ENCODE assay signal across 7 cellular contexts in genomic region chr17:2511462-2512369, GRCh38.
A peak's percentile ranks its signal among the peaks of the same experiment; 100 is the strongest.
DNase-seq lines count a peak whose midpoint lies in the region; ATAC-seq lines count a peak whose summit lies in the region.

TSS of gene METTL16 (minus strand) at chr17:2511888. CDS start at chr17:2502331, 9,557 bp downstream.

- peak; percentile 96 to 97 for DNase-seq in NCI-H2081 (lab: John Stamatoyannopoulos, UW)
- DNase-seq in T-helper 9 cell, result peak; percentile 95
- peak; percentile 99 for DNase-seq in astrocyte of the hippocampus (ENCODE audit: low read depth, low spot score)
- peak; percentile 87 to 91 for DNase-seq in hippocampal formation (lab: John Stamatoyannopoulos, UW)
- peak; percentile 95 for DNase-seq in retina

- ATAC-seq in GM18517 (IDR thresholded peaks at IDR 0.05; ENCODE audit: unreplicated experiment) (peak; percentile 90), HG03039 (IDR thresholded peaks at IDR 0.05; ENCODE audit: unreplicated experiment) (peak; percentile 89)

Comparison
In these comparisons a context has a peak if more than half of its experiments do, and no peak if none do; other contexts are left out.
1. Peak in every context shown above with its lines: DNase-seq and ATAC-seq.